Comparison of ENCODE assay signal across 2 cellular contexts in the genomic region with DNA sequence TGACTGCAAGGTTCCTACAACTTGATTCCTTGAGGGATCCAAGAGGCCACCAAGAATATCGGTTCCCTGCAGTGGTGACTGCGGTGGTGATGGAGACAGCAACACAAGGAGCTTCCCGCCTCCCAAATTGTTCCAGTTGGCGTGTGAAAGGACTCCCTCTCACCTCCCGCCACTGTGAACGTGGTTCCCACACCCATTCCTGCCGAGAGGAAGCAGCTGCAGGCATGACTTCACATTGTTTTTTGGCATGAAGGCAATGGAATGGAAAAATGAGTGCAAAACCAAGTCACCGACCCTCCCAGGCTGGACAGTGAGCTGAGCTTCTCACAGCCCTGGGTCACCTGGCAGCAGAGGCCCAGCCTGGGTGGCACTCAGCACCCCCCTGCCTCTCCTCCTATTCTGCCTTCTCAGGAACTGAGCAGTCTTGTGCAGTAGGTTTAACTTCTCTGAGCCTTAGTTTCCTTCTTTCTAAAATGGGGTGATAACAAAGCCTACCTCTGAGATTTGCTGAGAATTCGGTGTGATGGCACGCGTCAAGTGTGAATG.
A peak's percentile ranks its signal among the peaks of the same experiment; 100 is the strongest.
TF ChIP-seq lines count a peak whose summit lies in the region.

No MANE protein-coding gene starts in this region.

TF ChIP-seq in HepG2, 621 proteins besides CTCF, POLR2A, EP300 and RAD21:
- TF ChIP-seq E2F1 (CRISPR knock-in tag; IDR thresholded peaks at IDR 0.05) (no peak), THRA (CRISPR knock-in tag; IDR thresholded peaks at IDR 0.05; ENCODE audit: borderline replicate concordance) (no peak), ISX (CRISPR knock-in tag; conservative IDR thresholded peaks at IDR 0.05) (no peak), SOX6 (IDR thresholded peaks at IDR 0.05) (no peak), SOX6 (CRISPR knock-in tag; IDR thresholded peaks at IDR 0.05) (0 out of 2 replicates have a peak, but pooled peaks have one; percentile 12), KDM5B (CRISPR knock-in tag; IDR thresholded peaks at IDR 0.05; ENCODE audit: borderline replicate concordance) (no peak), RFXAP (CRISPR knock-in tag; IDR thresholded peaks at IDR 0.05; ENCODE audit: borderline replicate concordance) (no peak), ZNF788 (CRISPR knock-in tag; IDR thresholded peaks at IDR 0.05; ENCODE audit: borderline replicate concordance) (0 out of 2 replicates have a peak, but pooled peaks have one; percentile 15), MXD4 (CRISPR knock-in tag; IDR thresholded peaks at IDR 0.05) (no peak), ZNF776 (CRISPR knock-in tag; IDR thresholded peaks at IDR 0.05) (0 out of 2 replicates have a peak, but pooled peaks have one; percentile 43), EED (CRISPR knock-in tag; IDR thresholded peaks at IDR 0.05) (peak; percentile 24; the same call in 1 of the 2 replicates), ZBTB38 (CRISPR knock-in tag; IDR thresholded peaks at IDR 0.05) (0 out of 2 replicates have a peak, but pooled peaks have one; percentile 43), ZNF460 (CRISPR knock-in tag; IDR thresholded peaks at IDR 0.05; ENCODE audit: borderline replicate concordance) (no peak)

TF ChIP-seq in endothelial cell of umbilical vein, 7 proteins besides CTCF, POLR2A, EP300 and RAD21:
- TF ChIP-seq JUN (IDR thresholded peaks at IDR 0.05; ENCODE audit: borderline replicate concordance, insufficient read depth, insufficient read length, low read depth) (peak; percentile 48), GATA2 (IDR thresholded peaks at IDR 0.05; ENCODE audit: insufficient read depth, insufficient read length, low read depth, low read length) (no peak), EZH2 (IDR thresholded peaks at IDR 0.05; ENCODE audit: borderline replicate concordance, low read depth, low read length, severe bottlenecking) (no peak)
- TF ChIP-seq, protein P1, sequence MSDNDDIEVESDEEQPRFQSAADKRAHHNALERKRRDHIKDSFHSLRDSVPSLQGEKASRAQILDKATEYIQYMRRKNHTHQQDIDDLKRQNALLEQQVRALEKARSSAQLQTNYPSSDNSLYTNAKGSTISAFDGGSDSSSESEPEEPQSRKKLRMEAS (IDR thresholded peaks at IDR 0.05; ENCODE audit: insufficient read depth, insufficient read length): no peak
TF ChIP-seq in endothelial cell of umbilical vein: peak in this region for 1.
